ENCODE assay signal across 9 cellular contexts in the genomic region with DNA sequence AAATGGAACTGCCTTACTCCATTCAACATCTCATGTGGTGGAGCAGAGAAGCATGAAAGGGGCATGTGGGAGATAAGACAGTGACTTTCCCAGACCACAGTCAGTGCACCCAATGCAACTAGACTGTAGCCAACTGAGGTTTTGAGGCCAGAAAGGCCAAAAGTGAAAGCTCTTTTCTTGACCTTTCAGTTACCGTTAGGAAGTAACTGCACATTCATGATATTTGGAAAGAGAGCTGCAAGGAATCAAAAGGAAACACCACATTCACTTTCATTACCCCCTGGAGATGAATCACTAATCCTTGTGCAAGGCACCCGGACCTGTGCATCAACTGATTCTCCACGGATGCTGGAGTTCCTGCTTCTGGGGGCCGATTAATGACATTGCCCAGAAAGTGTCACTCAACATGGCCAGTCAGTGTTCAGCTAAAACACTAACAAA.
DNase-seq lines count a peak whose midpoint lies in the region; ATAC-seq and TF ChIP-seq lines count a peak whose summit lies in the region.
"Had no signal": no experiment of that assay in that cellular context is flagged by ENCODE, and none has a peak within 500 bp of the region (broad histone marks: within the 10 kb centered on the region; RNA-seq: fewer than 3 reads in every experiment).

No MANE protein-coding gene starts in this region.

- no TSS peak for BruUV-seq in Caco-2 (replicated peaks; lab: Mats Ljungman, UMichigan)

- TF ChIP-seq CTCF in Caco-2 (IDR thresholded peaks at IDR 0.05; ENCODE audit: insufficient read depth in 1 of 2, low read depth in 1 of 2, low read length in 1 of 2, severe bottlenecking in 1 of 2, unreplicated experiment in 1 of 2), result no peak

- peaks cover 7% of the 10 kb centered on the region for H3K4me1 Mint-ChIP-seq in Caco-2 (ENCODE audit: low read depth, unreplicated experiment)
- H3K4me1 Mint-ChIP-seq in central memory CD8-positive, alpha-beta T cell, result peaks cover 6% of the 10 kb centered on the region

- DNase-seq in Caco-2 (no peak), amniotic stem cell (lab: John Stamatoyannopoulos, UW) (no peak), NCI-H1105 (lab: John Stamatoyannopoulos, UW) (no peak)
- DNase-seq in central memory CD8-positive, alpha-beta T cell (ENCODE audit: low spot score in 2 of 2), result no peak
- no peak for DNase-seq in effector CD4-positive, alpha-beta T cell
- no peak for DNase-seq in activated effector memory CD4-positive, alpha-beta T cell treated with anti-CD3 and anti-CD28 coated beads, Interleukin-2, amount 50 U/mL, for 16 hours

- no peaks in the 10 kb centered on the region; the same call in 1 of the 2 replicates for H3K4me1 ChIP-seq in Caco-2
- H3K4me1 ChIP-seq: breast epithelium had no signal

- no peaks in the 10 kb centered on the region for H3K9me3 ChIP-seq in Caco-2
- H3K9me3 ChIP-seq: breast epithelium had no signal

- CTCF ChIA-PET in Caco-2 (lab: Charles Lee), result no interaction called here

- no peaks in the 10 kb centered on the region for H3K36me3 ChIP-seq in Caco-2 (ENCODE audit: control insufficient read depth, insufficient read depth, low read length)
- H3K36me3 ChIP-seq: breast epithelium had no signal

- H3K4me3 ChIP-seq in Caco-2 (ENCODE audit: low read depth, low read length), result no peak overlapping the region
- H3K4me3 ChIP-seq: breast epithelium had no signal

- no peaks in the 10 kb centered on the region for H3K36me3 Mint-ChIP-seq in Caco-2 (ENCODE audit: insufficient read depth, unreplicated experiment)
- H3K36me3 Mint-ChIP-seq in central memory CD8-positive, alpha-beta T cell (ENCODE audit: insufficient read depth), result no peaks in the 10 kb centered on the region

- no peaks in the 10 kb centered on the region for H3K27me3 ChIP-seq in Caco-2 (replicated peaks; ENCODE audit: control insufficient read depth, insufficient read depth, low read length)
- H3K27me3 ChIP-seq: breast epithelium had no signal

- POLR2A ChIA-PET in Caco-2 (lab: Charles Lee), result no interaction called here

- peak; percentile 47 for ATAC-seq in GM19468 (IDR thresholded peaks at IDR 0.05; ENCODE audit: extremely low read depth, unreplicated experiment)
- peak; percentile 72 for ATAC-seq in HG03442 (IDR thresholded peaks at IDR 0.05; ENCODE audit: unreplicated experiment)
- peak; percentile 24 for ATAC-seq in central memory CD8-positive, alpha-beta T cell (replicated peaks; ENCODE audit: extremely low read depth, poor library complexity, severe bottlenecking)

- intact Hi-C loops in Caco-2 (cut with micrococcal nuclease; ENCODE audit: unreplicated experiment), result no loop called here

- H3K27me3 Mint-ChIP-seq in Caco-2 (ENCODE audit: insufficient read depth, unreplicated experiment), result no peaks in the 10 kb centered on the region
- H3K27me3 Mint-ChIP-seq in central memory CD8-positive, alpha-beta T cell, result no peaks in the 10 kb centered on the region

- peak overlapping the region; percentile 33 for H3K27ac Mint-ChIP-seq in Caco-2 (ENCODE audit: unreplicated experiment)
- no peak overlapping the region for H3K27ac Mint-ChIP-seq in central memory CD8-positive, alpha-beta T cell (ENCODE audit: low read depth)

- H3K4me3 Mint-ChIP-seq in Caco-2 (ENCODE audit: unreplicated experiment), result no peak overlapping the region
- H3K4me3 Mint-ChIP-seq in central memory CD8-positive, alpha-beta T cell, result no peak overlapping the region

- H3K9me3 Mint-ChIP-seq in Caco-2 (ENCODE audit: unreplicated experiment), result no peaks in the 10 kb centered on the region
- H3K9me3 Mint-ChIP-seq in central memory CD8-positive, alpha-beta T cell, result no peaks in the 10 kb centered on the region
